8 cellular contexts compared by ENCODE assay signal in the genomic region with DNA sequence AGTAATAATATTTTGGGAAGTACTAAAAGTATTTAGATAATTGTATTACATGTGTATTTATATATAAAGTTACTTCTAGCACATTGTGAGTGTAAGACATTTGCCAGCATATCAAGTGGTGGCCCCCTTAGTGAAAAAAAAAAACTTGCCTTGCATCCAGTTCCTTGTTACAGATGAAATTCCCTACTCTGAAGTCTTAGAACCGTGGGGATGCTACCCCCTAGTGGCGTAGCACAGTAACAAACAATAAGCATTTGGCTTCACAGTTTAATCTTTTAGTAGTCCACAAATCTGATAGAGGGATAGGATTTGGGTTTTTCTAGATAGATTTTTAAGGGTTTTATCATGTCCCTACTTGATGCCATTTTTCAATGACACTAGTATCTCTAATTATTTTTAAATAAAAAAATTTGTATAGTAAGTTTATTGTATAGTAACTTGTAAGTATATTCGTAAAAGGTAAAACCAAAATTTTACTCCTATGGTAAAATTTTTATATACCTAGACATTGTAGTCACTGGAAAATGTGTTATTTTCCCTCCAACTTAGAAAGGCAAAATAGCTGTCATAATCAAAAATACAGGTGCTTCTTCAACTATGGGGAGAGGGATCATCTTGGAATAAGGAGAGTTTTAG. TPM values are rescaled to one million over a fixed set of nuclear protein-coding genes. Genes with fewer than 3 reads are reported as not detected.
DNase-seq lines count a peak whose midpoint lies in the region; ATAC-seq lines count a peak whose summit lies in the region.

No MANE protein-coding gene starts in this region.

- peaks cover 48% of the 10 kb centered on the region for H3K36me3 Mint-ChIP-seq in activated CD4-positive, alpha-beta T cell treated with anti-CD3 and anti-CD28 coated beads, Interleukin-2, amount 10 ng/mL, durations not matched to agents 24 days and 14 days (ENCODE audit: low read depth)

- no peak overlapping the region for H3K4me3 Mint-ChIP-seq in activated CD4-positive, alpha-beta T cell treated with anti-CD3 and anti-CD28 coated beads, Interleukin-2, amount 10 ng/mL, durations not matched to agents 24 days and 14 days

- no peak overlapping the region for H3K27ac Mint-ChIP-seq in activated CD4-positive, alpha-beta T cell treated with anti-CD3 and anti-CD28 coated beads, Interleukin-2, amount 10 ng/mL, durations not matched to agents 24 days and 14 days

- no peaks in the 10 kb centered on the region for H3K27me3 Mint-ChIP-seq in activated CD4-positive, alpha-beta T cell treated with anti-CD3 and anti-CD28 coated beads, Interleukin-2, amount 10 ng/mL, durations not matched to agents 24 days and 14 days

- H3K9me3 Mint-ChIP-seq in activated CD4-positive, alpha-beta T cell treated with anti-CD3 and anti-CD28 coated beads, Interleukin-2, amount 10 ng/mL, durations not matched to agents 24 days and 14 days, result no peaks in the 10 kb centered on the region

- intact Hi-C loops in activated CD4-positive, alpha-beta T cell treated with anti-CD3 and anti-CD28 coated beads, Interleukin-2, amount 10 ng/mL, durations not matched to agents 24 days and 14 days (cut with micrococcal nuclease), result loop anchor here (1.0 to 10.0 kb wide), 6 partner anchors 11 to 529 kb away; a partner anchor contains a TSS

- ATAC-seq in GM18867 (IDR thresholded peaks at IDR 0.05; ENCODE audit: unreplicated experiment) (peak; percentile 81), HG03521 (IDR thresholded peaks at IDR 0.05; ENCODE audit: unreplicated experiment) (peak; percentile 74)

- DNase-seq in AG08396 (ENCODE audit: low spot score), result peak; percentile 61
- peak; percentile 41 for DNase-seq in NCI-H748 (lab: John Stamatoyannopoulos, UW; ENCODE audit: unreplicated experiment)
- DNase-seq in activated CD4-positive, alpha-beta T cell treated with anti-CD3 and anti-CD28 coated beads, Interleukin-2, amount 10 ng/mL, durations not matched to agents 24 days and 14 days, result peak; percentile 91
- DNase-seq in dermis microvascular lymphatic vessel endothelial cell (ENCODE audit: low read depth in 2 of 2), result peak; percentile 76 to 88
- peak; percentile 88 for DNase-seq in lung microvascular endothelial cell (ENCODE audit: low read depth in 2 of 2)
- peak; percentile 24 to 40 for DNase-seq in stimulated activated CD8-positive, alpha-beta memory T cell treated with anti-CD3 and anti-CD28 coated beads, Interleukin-2, amount 100 ng/mL, for 48 hours (ENCODE audit: low read depth in 2 of 2)

- peaks cover 30% of the 10 kb centered on the region for H3K4me1 Mint-ChIP-seq in activated CD4-positive, alpha-beta T cell treated with anti-CD3 and anti-CD28 coated beads, Interleukin-2, amount 10 ng/mL, durations not matched to agents 24 days and 14 days

RNA-seq across cellular contexts. Expression of a gene that starts 14.3 kb away (rescaled TPM):
- 171 and 179 TPM in 2 replicates for total RNA-seq in activated CD4-positive, alpha-beta T cell treated with anti-CD3 and anti-CD28 coated beads, Interleukin-2, amount 10 ng/mL, durations not matched to agents 24 days and 14 days
- total RNA-seq in dermis microvascular lymphatic vessel endothelial cell, result 31.9 and 49.7 TPM in 2 replicates
- 26.8 and 36.4 TPM in 2 replicates for total RNA-seq in lung microvascular endothelial cell

RNA-seq across cellular contexts. Expression of a gene that starts 14.7 kb away (rescaled TPM):
- total RNA-seq in activated CD4-positive, alpha-beta T cell treated with anti-CD3 and anti-CD28 coated beads, Interleukin-2, amount 10 ng/mL, durations not matched to agents 24 days and 14 days, result 13.0 and 14.3 TPM in 2 replicates
- total RNA-seq in dermis microvascular lymphatic vessel endothelial cell (16.7 and 17.6 TPM in 2 replicates), lung microvascular endothelial cell (13.9 and 15.7 TPM in 2 replicates)

RNA-seq across cellular contexts. Expression of a gene that starts 35.9 kb away (rescaled TPM):
- 31.8 and 35.0 TPM in 2 replicates for total RNA-seq in activated CD4-positive, alpha-beta T cell treated with anti-CD3 and anti-CD28 coated beads, Interleukin-2, amount 10 ng/mL, durations not matched to agents 24 days and 14 days
- total RNA-seq in dermis microvascular lymphatic vessel endothelial cell (12.5 and 19.4 TPM in 2 replicates), lung microvascular endothelial cell (9.9 and 13.1 TPM in 2 replicates)

Comparison
In these comparisons a context has a peak if more than half of its experiments do, and no peak if none do; other contexts are left out.
1. Peak in every context shown above with its lines: DNase-seq and ATAC-seq.
2. DNase-seq: peak in every context shown above with its lines; median percentile 91 in activated CD4-positive, alpha-beta T cell treated with anti-CD3 and anti-CD28 coated beads, Interleukin-2, amount 10 ng/mL, durations not matched to agents 24 days and 14 days; 88 in lung microvascular endothelial cell; 82 in dermis microvascular lymphatic vessel endothelial cell; 61 in AG08396; 41 in NCI-H748; 32 in stimulated activated CD8-positive, alpha-beta memory T cell treated with anti-CD3 and anti-CD28 coated beads, Interleukin-2, amount 100 ng/mL, for 48 hours.